Comparison of ENCODE assay signal across 10 cellular contexts in genomic region chr9:14027114-14027812, GRCh38.
DNase-seq lines count a peak whose midpoint lies in the region; ATAC-seq and TF ChIP-seq lines count a peak whose summit lies in the region.
"Had no signal": no experiment of that assay in that cellular context is flagged by ENCODE, and none has a peak within 500 bp of the region (broad histone marks: within the 10 kb centered on the region; RNA-seq: fewer than 3 reads in every experiment).

No MANE protein-coding gene starts in this region.

- WGBS in right cardiac atrium: 22% methylated on average over 4 of the region's 4 CpGs

- CTCF ChIA-PET in HEK293 (lab: Yijun Ruan, JAX): interaction anchor here (0.7 to 1.1 kb wide), 2 partner anchors 10 to 13 kb away, joined by 3 read pairs; no protein-coding TSS in a partner anchor

- DNase-seq in right cardiac atrium: peak; percentile 61 to 82 (median 82)
- peak; percentile 93 for DNase-seq in renal cortical epithelial cell (ENCODE audit: low read depth)
- no peak for DNase-seq in NCI-H526 (lab: John Stamatoyannopoulos, UW)
- no peak for DNase-seq in stimulated activated CD4-positive, alpha-beta T cell treated with anti-CD3 and anti-CD28 coated beads, Interleukin-15, amount 100 ng/mL, for 24 hours
- no peak for DNase-seq in activated CD4-positive, alpha-beta T cell treated with anti-CD3 and anti-CD28 coated beads for 1 hour
- DNase-seq: CD4-positive, alpha-beta T cell; NCI-H345 had no signal

- H3K4me1 ChIP-seq in HEK293 (ENCODE audit: control insufficient read depth, insufficient read depth, low read length) (peaks cover 11% of the 10 kb centered on the region), right cardiac atrium (ENCODE audit: control insufficient read depth, insufficient read depth, low read length) (peaks cover 5% of the 10 kb centered on the region)

- no peaks in the 10 kb centered on the region for H3K36me3 ChIP-seq in HEK293 (ENCODE audit: control insufficient read depth in 2 of 2, insufficient read depth in 1 of 2, low read length in 2 of 2)

- no peaks in the 10 kb centered on the region for H3K27me3 ChIP-seq in right cardiac atrium (ENCODE audit: control insufficient read depth, insufficient read depth)

- POLR2A ChIA-PET in HEK293 (lab: Yijun Ruan, JAX): no interaction called here

- H3K4me3 ChIP-seq in HEK293 (ENCODE audit: low read depth, low read length) (no peak overlapping the region), right cardiac atrium (ENCODE audit: low read length) (no peak overlapping the region)

- H3K9me3 ChIP-seq in HEK293 (ENCODE audit: control insufficient read depth, insufficient read depth, low read depth, low read length): no peaks in the 10 kb centered on the region
- H3K9me3 ChIP-seq in right cardiac atrium (ENCODE audit: control insufficient read depth, low read length): no peaks in the 10 kb centered on the region

- intact Hi-C loops in right cardiac atrium (cut with DNase I): loop anchor here in 1 of 4 donors (5.0 kb wide), 1 partner anchor 285 kb away; the partner anchor contains the start of gene NFIB

- ATAC-seq in right cardiac atrium (peak; percentile 85 to 92), HG03095 (IDR thresholded peaks at IDR 0.05; ENCODE audit: unreplicated experiment) (no peak)

- TF ChIP-seq CTCF in HEK293 (tag by site-specific recombination; IDR thresholded peaks at IDR 0.05) (no peak), VCaP (conservative IDR thresholded peaks at IDR 0.05) (no peak)

- H3K27ac ChIP-seq in HEK293 (ENCODE audit: extremely low read depth, low read depth, low read length): no peak overlapping the region; the same call in 1 of the 2 replicates
- H3K27ac ChIP-seq in VCaP: peak overlapping the region; percentile 98
- peak overlapping the region; percentile 86 for H3K27ac ChIP-seq in right cardiac atrium (ENCODE audit: low read length)

TF ChIP-seq in HEK293, 187 proteins besides CTCF, POLR2A, EP300 and RAD21:
- TF ChIP-seq ZNF48 (tag by site-specific recombination; IDR thresholded peaks at IDR 0.05) (no peak), SCRT2 (tag by site-specific recombination; IDR thresholded peaks at IDR 0.05) (peak; percentile 53; the same call in 1 of the 2 replicates), BCL6B (tag by site-specific recombination; IDR thresholded peaks at IDR 0.05) (no peak), MZF1 (tag by site-specific recombination; IDR thresholded peaks at IDR 0.05; ENCODE audit: borderline replicate concordance) (no peak), SCRT1 (tag by site-specific recombination; IDR thresholded peaks at IDR 0.05; ENCODE audit: borderline replicate concordance) (0 out of 2 replicates have a peak, but pooled peaks have one; percentile 32), GLIS1 (tag by site-specific recombination; IDR thresholded peaks at IDR 0.05) (no peak), GFI1B (tag by site-specific recombination; IDR thresholded peaks at IDR 0.05) (no peak)

Comparison
In these comparisons a context has a peak if more than half of its experiments do, and no peak if none do; other contexts are left out.
1. DNase-seq: peak in right cardiac atrium (3 of 3) and renal cortical epithelial cell (single experiment); none in NCI-H526 (0 of 2), stimulated activated CD4-positive, alpha-beta T cell treated with anti-CD3 and anti-CD28 coated beads, Interleukin-15, amount 100 ng/mL, for 24 hours (single experiment) and activated CD4-positive, alpha-beta T cell treated with anti-CD3 and anti-CD28 coated beads for 1 hour (single experiment).